8 cellular contexts compared by ENCODE assay signal in genomic region chr15:48963524-48964113, GRCh38. TPM values are rescaled to one million over a fixed set of nuclear protein-coding genes. Genes with fewer than 3 reads are reported as not detected.
DNase-seq lines count a peak whose midpoint lies in the region; ATAC-seq and TF ChIP-seq lines count a peak whose summit lies in the region.

SHC4 (minus strand) TSS chr15:48963919; CDS start chr15:48963015, 904 bp downstream.

- H3K27ac ChIP-seq in foreskin keratinocyte (no peak within 1 kb of the TSS), uterus (peak within 1 kb of the TSS in 1 of 2 donors; percentile 16)

- H3K9me3 ChIP-seq in uterus = no peaks in the 10 kb centered on the region

- H3K36me3 Mint-ChIP-seq in activated T-cell treated with anti-CD3 and anti-CD28 coated beads, Interleukin-2, amount 50 U/mL, for 72 hours (ENCODE audit: insufficient read depth in 2 of 2) = peaks cover 0 to 2% of the 10 kb centered on the region in 2 donors
- H3K36me3 Mint-ChIP-seq in naive B cell = peaks cover 0 to 8% of the 10 kb centered on the region in 2 donors

- peaks cover 40% of the 10 kb centered on the region for H3K4me1 Mint-ChIP-seq in activated T-cell treated with anti-CD3 and anti-CD28 coated beads, Interleukin-2, amount 50 U/mL, for 72 hours (ENCODE audit: low read depth)
- peaks cover 15 to 27% (median 25%) of the 10 kb centered on the region in 3 donors for H3K4me1 Mint-ChIP-seq in naive B cell

- no peaks in the 10 kb centered on the region for H3K9me3 Mint-ChIP-seq in activated T-cell treated with anti-CD3 and anti-CD28 coated beads, Interleukin-2, amount 50 U/mL, for 72 hours
- H3K9me3 Mint-ChIP-seq in naive B cell = peaks cover 0 to 4% (median 0%) of the 10 kb centered on the region in 7 donors

- H3K4me3 Mint-ChIP-seq in activated T-cell treated with anti-CD3 and anti-CD28 coated beads, Interleukin-2, amount 50 U/mL, for 72 hours = peak within 1 kb of the TSS; percentile 83 to 93
- peak within 1 kb of the TSS; percentile 59 to 91 (median 78) for H3K4me3 Mint-ChIP-seq in naive B cell

- ATAC-seq in GM19395 (IDR thresholded peaks at IDR 0.05; ENCODE audit: unreplicated experiment) (peak; percentile 42), foreskin keratinocyte (peak; percentile 75), naive B cell (ENCODE audit: low read depth in 2 of 2) (peak; percentile 47 to 48)
- peak; percentile 10 to 19 for ATAC-seq in activated T-cell treated with anti-CD3 and anti-CD28 coated beads, Interleukin-2, amount 50 U/mL, for 72 hours (replicated peaks in 1 of 2)

- H3K27ac Mint-ChIP-seq in activated T-cell treated with anti-CD3 and anti-CD28 coated beads, Interleukin-2, amount 50 U/mL, for 72 hours = peak within 1 kb of the TSS; percentile 13
- H3K27ac Mint-ChIP-seq in naive B cell = peak within 1 kb of the TSS in 1 of 6 donors; percentile 51

- H3K4me1 ChIP-seq in foreskin keratinocyte (peaks cover 7% of the 10 kb centered on the region), uterus (no peaks in the 10 kb centered on the region)

- H3K36me3 ChIP-seq in uterus = no peaks in the 10 kb centered on the region

- TF ChIP-seq POLR2A in uterus (IDR thresholded peaks at IDR 0.05) = no peak

- intact Hi-C loops in uterus (cut with DNase I; ENCODE audit: low total_unique reads) = no loop called here

- H3K27me3 Mint-ChIP-seq in activated T-cell treated with anti-CD3 and anti-CD28 coated beads, Interleukin-2, amount 50 U/mL, for 72 hours (ENCODE audit: low read depth) = peaks cover 48% of the 10 kb centered on the region
- H3K27me3 Mint-ChIP-seq in naive B cell = peaks cover 55 to 82% (median 69%) of the 10 kb centered on the region in 3 donors

- H3K4me3 ChIP-seq in uterus = peak within 1 kb of the TSS; percentile 25 to 36

- H3K27me3 ChIP-seq in foreskin keratinocyte = no peaks in the 10 kb centered on the region
- H3K27me3 ChIP-seq in uterus = no peaks in the 10 kb centered on the region

- TF ChIP-seq CTCF in foreskin keratinocyte (conservative IDR thresholded peaks at IDR 0.05) = peak; percentile 52
- peak in 3 of 4 experiments; percentile 13 to 18 (median 17) for TF ChIP-seq CTCF in uterus (IDR thresholded peaks at IDR 0.05)

- peak; percentile 17 for DNase-seq in CD1c-positive myeloid dendritic cell (ENCODE audit: extremely low spot score)
- peak; percentile 67 for DNase-seq in NCI-H1694 treated with DMSO at 0.1 percent for 48 hours (lab: John Stamatoyannopoulos, UW)
- no peak for DNase-seq in activated T-cell treated with anti-CD3 and anti-CD28 coated beads, Interleukin-2, amount 50 U/mL, for 72 hours
- DNase-seq in foreskin keratinocyte = peak; percentile 71 to 87
- DNase-seq in naive B cell = peak; percentile 6
- peak; percentile 65 to 68 for DNase-seq in uterus
- no peak for DNase-seq in stimulated activated naive CD4-positive, alpha-beta T cell treated with Interleukin-2 at 50 U/mL for 16 hours (lab: John Stamatoyannopoulos, UW)

RNA-seq across cellular contexts. Expression of gene SHC4, which starts in this region (rescaled TPM):
- total RNA-seq in activated T-cell treated with anti-CD3 and anti-CD28 coated beads, Interleukin-2, amount 50 U/mL, for 72 hours = 1 to 10 TPM; 1.2 to 2.1 TPM
- total RNA-seq in foreskin keratinocyte = 0.65 and 0.78 TPM in 2 replicates
- 0.11 and 0.17 TPM in 2 replicates for polyA plus RNA-seq in foreskin keratinocyte
- not detected for polyA plus RNA-seq in naive B cell (ENCODE audit: low read depth in 6 of 6)
- total RNA-seq in uterus = 1 to 10 TPM in 2 of 4 donors, under 1 TPM in 1, not detected in 1; 0.88 to 6.8 (median 5.0) TPM

Comparison
In these comparisons a context has a peak if more than half of its experiments do, and no peak if none do; other contexts are left out.
1. Peak in DNase-seq and ATAC-seq in foreskin keratinocyte; RNA of the gene not detected or under 1 TPM.
2. Peak in DNase-seq and ATAC-seq in naive B cell; RNA of the gene not detected or under 1 TPM.
3. DNase-seq: peak in CD1c-positive myeloid dendritic cell (single experiment), NCI-H1694 treated with DMSO at 0.1 percent for 48 hours (single experiment) and uterus (2 of 2); none in activated T-cell treated with anti-CD3 and anti-CD28 coated beads, Interleukin-2, amount 50 U/mL, for 72 hours (0 of 2) and stimulated activated naive CD4-positive, alpha-beta T cell treated with Interleukin-2 at 50 U/mL for 16 hours (single experiment).
4. ATAC-seq: peak in every context shown above with its lines; median percentile 75 in foreskin keratinocyte; 48 in naive B cell; 42 in GM19395; 14 in activated T-cell treated with anti-CD3 and anti-CD28 coated beads, Interleukin-2, amount 50 U/mL, for 72 hours.